13 cellular contexts compared by ENCODE assay signal in the genomic region with DNA sequence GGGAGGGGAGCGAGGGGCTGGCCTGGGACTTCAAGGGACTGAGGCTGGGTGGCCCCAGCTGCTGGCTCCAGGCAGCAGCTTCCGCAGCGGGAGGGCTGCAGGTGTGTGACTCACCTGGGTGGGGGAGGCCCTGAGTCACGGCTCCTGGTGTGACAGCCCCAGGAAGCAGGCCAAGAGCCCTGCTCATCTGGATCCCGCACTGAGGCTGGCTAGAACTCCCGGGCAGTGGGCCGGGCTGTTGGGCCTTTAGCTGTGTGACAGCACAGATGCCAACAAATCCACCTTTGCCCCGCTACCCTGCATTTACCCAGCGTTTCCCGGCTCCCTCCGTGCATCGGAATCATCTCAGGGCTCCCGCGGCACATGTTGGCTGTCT.
DNase-seq lines count a peak whose midpoint lies in the region; ATAC-seq, FAIRE-seq and TF ChIP-seq lines count a peak whose summit lies in the region.
"Had no signal": no experiment of that assay in that cellular context is flagged by ENCODE, and none has a peak within 500 bp of the region (broad histone marks: within the 10 kb centered on the region; RNA-seq: fewer than 3 reads in every experiment).

No MANE protein-coding gene starts in this region.

- POLR2A ChIA-PET in RWPE1 (lab: Yijun Ruan, JAX; ENCODE audit: low non-redundant PET) = no interaction called here

- H3K9me3 ChIP-seq in keratinocyte (ENCODE audit: control insufficient read depth, low read depth, low read length) (no peaks in the 10 kb centered on the region), right cardiac atrium (ENCODE audit: control insufficient read depth, low read length) (no peaks in the 10 kb centered on the region), tibial nerve (no peaks in the 10 kb centered on the region)
- H3K9me3 ChIP-seq: tibial artery had no signal

- H3K27me3 ChIP-seq in keratinocyte (ENCODE audit: control insufficient read depth, extremely low read depth, insufficient read depth, low read length) = no peaks in the 10 kb centered on the region
- no peaks in the 10 kb centered on the region for H3K27me3 ChIP-seq in right cardiac atrium (ENCODE audit: control insufficient read depth, insufficient read depth)
- peaks cover 0 to 20% of the 10 kb centered on the region in 2 donors for H3K27me3 ChIP-seq in tibial nerve

- H3K4me1 ChIP-seq in keratinocyte (ENCODE audit: control insufficient read depth, extremely low read depth, insufficient read depth, low read length) (peaks cover 62% of the 10 kb centered on the region), right cardiac atrium (ENCODE audit: control insufficient read depth, insufficient read depth, low read length) (peaks cover 4% of the 10 kb centered on the region), tibial nerve (peaks cover 0 to 36% (median 4%) of the 10 kb centered on the region in 4 donors)

- TF ChIP-seq POLR2A in tibial nerve (IDR thresholded peaks at IDR 0.05) = no peak

- H3K36me3 ChIP-seq in keratinocyte (ENCODE audit: control insufficient read depth in 2 of 2, extremely low read depth in 1 of 2, insufficient read depth in 2 of 2, low read length in 2 of 2) = no peaks in the 10 kb centered on the region
- H3K36me3 ChIP-seq in tibial nerve = no peaks in the 10 kb centered on the region
- H3K36me3 ChIP-seq: tibial artery had no signal

- H2AFZ ChIP-seq in keratinocyte (ENCODE audit: control insufficient read depth, low read length) = no peak overlapping the region

- dilution Hi-C loops in keratinocyte (cut with MboI; ENCODE audit: extremely low pct_ligation_motif_present, low sequenced_read_pairs) = no loop called here

- TF ChIP-seq CTCF in RWPE1 (conservative IDR thresholded peaks at IDR 0.05; ENCODE audit: low read depth) = no peak
- no peak for TF ChIP-seq CTCF in keratinocyte (optimal IDR thresholded peaks at IDR 0.05 in 1 of 3, IDR thresholded peaks at IDR 0.05 in 1 of 3, conservative IDR thresholded peaks at IDR 0.05 in 1 of 3; ENCODE audit: extremely low read depth in 1 of 3, insufficient read depth in 2 of 3, low read length in 3 of 3)
- TF ChIP-seq CTCF in tibial nerve (IDR thresholded peaks at IDR 0.05) = no peak

- H3K4me2 ChIP-seq in keratinocyte (ENCODE audit: control insufficient read depth, extremely low read depth, insufficient read depth, low read depth, low read length) = peak overlapping the region; percentile 49

- DNase-seq in COLO668 (lab: John Stamatoyannopoulos, UW; ENCODE audit: unreplicated experiment) (peak; percentile 89), LoVo (ENCODE audit: low spot score) (peak; percentile 94), RWPE1 (ENCODE audit: low spot score) (peak; percentile 88), keratinocyte (ENCODE audit: low read depth, low spot score) (no peak), right cardiac atrium (no peak), tibial nerve (ENCODE audit: low spot score in 2 of 2) (no peak), cortex of kidney (lab: John Stamatoyannopoulos, UW) (no peak)
- DNase-seq in effector CD4-positive, alpha-beta T cell = no peak
- DNase-seq: aorta, NCI-H1092, tibial artery had no signal

- no peaks in the 10 kb centered on the region for H4K20me1 ChIP-seq in keratinocyte (ENCODE audit: control insufficient read depth, extremely low read depth, insufficient read depth, low read length)

- intact Hi-C loops in right cardiac atrium (cut with DNase I) = loop anchor here in 2 of 4 donors (10.0 kb wide), 2 partner anchors 334 to 494 kb away; no protein-coding TSS in a partner anchor

- FAIRE-seq in keratinocyte (lab: Jason Lieb, UNC) = peak; percentile 78
- FAIRE-seq: TTC549 had no signal

- H3K9me1 ChIP-seq in keratinocyte (ENCODE audit: control insufficient read depth, extremely low read depth, insufficient read depth, low read length) = no peaks in the 10 kb centered on the region

- 89% methylated on average over 14 of the region's 14 CpGs for WGBS in right cardiac atrium
- WGBS in tibial nerve, 2 donors = 71 to 89% methylated on average over 13 to 14 of the region's 14 CpGs

- no peak overlapping the region for H3K4me3 ChIP-seq in keratinocyte (ENCODE audit: control insufficient read depth in 2 of 3, extremely low read depth in 1 of 3, insufficient read depth in 2 of 3, low read depth in 1 of 3, low read length in 3 of 3)
- no peak overlapping the region for H3K4me3 ChIP-seq in right cardiac atrium (ENCODE audit: low read length)
- no peak overlapping the region for H3K4me3 ChIP-seq in tibial nerve
- H3K4me3 ChIP-seq: tibial artery had no signal

- TF ChIP-seq EP300 in tibial nerve (IDR thresholded peaks at IDR 0.05) = no peak

- no peaks in the 10 kb centered on the region for H3K79me2 ChIP-seq in keratinocyte (ENCODE audit: control insufficient read depth, insufficient read depth, low read length)

- H3K9ac ChIP-seq in keratinocyte (ENCODE audit: control insufficient read depth, extremely low read depth, insufficient read depth, low read length) = peak overlapping the region; percentile 68

- ATAC-seq in right cardiac atrium = no peak
- ATAC-seq: sciatic nerve had no signal

- CTCF ChIA-PET in RWPE1 (lab: Yijun Ruan, JAX) = interaction anchor here (1.2 to 2.7 kb wide), 2 partner anchors 11 to 141 kb away, joined by 3 to 23 read pairs; no protein-coding TSS in a partner anchor

- H3K27ac ChIP-seq in RWPE1 = peak overlapping the region; percentile 66
- H3K27ac ChIP-seq in keratinocyte (ENCODE audit: control insufficient read depth, insufficient read depth, low read length) = peak overlapping the region; percentile 81
- no peak overlapping the region for H3K27ac ChIP-seq in right cardiac atrium (ENCODE audit: low read length)
- H3K27ac ChIP-seq in tibial nerve = no peak overlapping the region
- H3K27ac ChIP-seq: tibial artery had no signal

Comparison
In these comparisons a context has a peak if more than half of its experiments do, and no peak if none do; other contexts are left out.
1. DNase-seq: peak in COLO668 (single experiment), LoVo (single experiment) and RWPE1 (single experiment); none in keratinocyte (single experiment), right cardiac atrium (0 of 3), tibial nerve (0 of 2), effector CD4-positive, alpha-beta T cell (single experiment) and cortex of kidney (single experiment).
2. H3K27ac ChIP-seq: peak in RWPE1 (single experiment) and keratinocyte (single experiment); none in right cardiac atrium (single experiment) and tibial nerve (0 of 4).